Comparison of ENCODE assay signal across 1 cellular context in the genomic region with DNA sequence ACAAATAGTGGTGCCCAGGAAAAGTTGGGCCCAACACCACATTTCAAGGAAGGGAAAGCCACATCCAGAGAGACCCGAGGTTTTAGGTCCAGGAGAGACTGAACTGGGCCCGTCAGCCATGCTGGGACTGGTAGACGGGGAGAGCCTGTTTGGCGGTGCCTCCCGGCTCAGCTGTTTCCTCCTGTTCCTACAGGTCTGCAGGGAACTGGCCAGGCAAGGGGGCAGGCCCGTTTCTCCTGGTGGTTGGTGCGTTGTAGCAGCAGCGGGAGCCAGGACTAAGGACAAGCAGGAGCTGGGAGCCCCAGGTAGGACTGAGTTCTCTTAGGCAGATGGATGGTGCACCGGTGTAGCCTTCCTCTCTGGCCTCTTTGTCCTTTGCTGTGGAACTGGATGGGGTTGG.
TF ChIP-seq lines count a peak whose summit lies in the region.

No MANE protein-coding gene starts in this region.

TF ChIP-seq in GM23338, 12 proteins besides CTCF, POLR2A, EP300 and RAD21:
- TF ChIP-seq, protein P1, sequence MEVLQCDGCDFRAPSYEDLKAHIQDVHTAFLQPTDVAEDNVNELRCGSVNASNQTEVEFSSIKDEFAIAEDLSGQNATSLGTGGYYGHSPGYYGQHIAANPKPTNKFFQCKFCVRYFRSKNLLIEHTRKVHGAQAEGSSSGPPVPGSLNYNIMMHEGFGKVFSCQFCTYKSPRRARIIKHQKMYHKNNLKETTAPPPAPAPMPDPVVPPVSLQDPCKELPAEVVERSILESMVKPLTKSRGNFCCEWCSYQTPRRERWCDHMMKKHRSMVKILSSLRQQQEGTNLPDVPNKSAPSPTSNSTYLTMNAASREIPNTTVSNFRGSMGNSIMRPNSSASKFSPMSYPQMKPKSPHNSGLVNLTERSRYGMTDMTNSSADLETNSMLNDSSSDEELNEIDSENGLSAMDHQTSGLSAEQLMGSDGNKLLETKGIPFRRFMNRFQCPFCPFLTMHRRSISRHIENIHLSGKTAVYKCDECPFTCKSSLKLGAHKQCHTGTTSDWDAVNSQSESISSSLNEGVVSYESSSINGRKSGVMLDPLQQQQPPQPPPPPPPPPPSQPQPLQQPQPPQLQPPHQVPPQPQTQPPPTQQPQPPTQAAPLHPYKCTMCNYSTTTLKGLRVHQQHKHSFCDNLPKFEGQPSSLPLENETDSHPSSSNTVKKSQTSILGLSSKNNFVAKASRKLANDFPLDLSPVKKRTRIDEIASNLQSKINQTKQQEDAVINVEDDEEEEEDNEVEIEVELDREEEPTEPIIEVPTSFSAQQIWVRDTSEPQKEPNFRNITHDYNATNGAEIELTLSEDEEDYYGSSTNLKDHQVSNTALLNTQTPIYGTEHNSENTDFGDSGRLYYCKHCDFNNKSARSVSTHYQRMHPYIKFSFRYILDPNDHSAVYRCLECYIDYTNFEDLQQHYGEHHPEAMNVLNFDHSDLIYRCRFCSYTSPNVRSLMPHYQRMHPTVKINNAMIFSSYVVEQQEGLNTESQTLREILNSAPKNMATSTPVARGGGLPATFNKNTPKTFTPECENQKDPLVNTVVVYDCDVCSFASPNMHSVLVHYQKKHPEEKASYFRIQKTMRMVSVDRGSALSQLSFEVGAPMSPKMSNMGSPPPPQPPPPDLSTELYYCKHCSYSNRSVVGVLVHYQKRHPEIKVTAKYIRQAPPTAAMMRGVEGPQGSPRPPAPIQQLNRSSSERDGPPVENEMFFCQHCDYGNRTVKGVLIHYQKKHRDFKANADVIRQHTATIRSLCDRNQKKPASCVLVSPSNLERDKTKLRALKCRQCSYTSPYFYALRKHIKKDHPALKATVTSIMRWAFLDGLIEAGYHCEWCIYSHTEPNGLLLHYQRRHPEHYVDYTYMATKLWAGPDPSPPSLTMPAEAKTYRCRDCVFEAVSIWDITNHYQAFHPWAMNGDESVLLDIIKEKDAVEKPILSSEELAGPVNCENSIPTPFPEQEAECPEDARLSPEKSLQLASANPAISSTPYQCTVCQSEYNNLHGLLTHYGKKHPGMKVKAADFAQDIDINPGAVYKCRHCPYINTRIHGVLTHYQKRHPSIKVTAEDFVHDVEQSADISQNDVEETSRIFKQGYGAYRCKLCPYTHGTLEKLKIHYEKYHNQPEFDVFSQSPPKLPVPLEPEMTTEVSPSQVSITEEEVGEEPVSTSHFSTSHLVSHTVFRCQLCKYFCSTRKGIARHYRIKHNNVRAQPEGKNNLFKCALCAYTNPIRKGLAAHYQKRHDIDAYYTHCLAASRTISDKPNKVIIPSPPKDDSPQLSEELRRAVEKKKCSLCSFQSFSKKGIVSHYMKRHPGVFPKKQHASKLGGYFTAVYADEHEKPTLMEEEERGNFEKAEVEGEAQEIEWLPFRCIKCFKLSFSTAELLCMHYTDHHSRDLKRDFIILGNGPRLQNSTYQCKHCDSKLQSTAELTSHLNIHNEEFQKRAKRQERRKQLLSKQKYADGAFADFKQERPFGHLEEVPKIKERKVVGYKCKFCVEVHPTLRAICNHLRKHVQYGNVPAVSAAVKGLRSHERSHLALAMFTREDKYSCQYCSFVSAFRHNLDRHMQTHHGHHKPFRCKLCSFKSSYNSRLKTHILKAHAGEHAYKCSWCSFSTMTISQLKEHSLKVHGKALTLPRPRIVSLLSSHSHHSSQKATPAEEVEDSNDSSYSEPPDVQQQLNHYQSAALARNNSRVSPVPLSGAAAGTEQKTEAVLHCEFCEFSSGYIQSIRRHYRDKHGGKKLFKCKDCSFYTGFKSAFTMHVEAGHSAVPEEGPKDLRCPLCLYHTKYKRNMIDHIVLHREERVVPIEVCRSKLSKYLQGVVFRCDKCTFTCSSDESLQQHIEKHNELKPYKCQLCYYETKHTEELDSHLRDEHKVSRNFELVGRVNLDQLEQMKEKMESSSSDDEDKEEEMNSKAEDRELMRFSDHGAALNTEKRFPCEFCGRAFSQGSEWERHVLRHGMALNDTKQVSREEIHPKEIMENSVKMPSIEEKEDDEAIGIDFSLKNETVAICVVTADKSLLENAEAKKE (CRISPR knock-in tag; IDR thresholded peaks at IDR 0.05): no peak
- TF ChIP-seq EZH2 (IDR thresholded peaks at IDR 0.05; ENCODE audit: low read depth, unreplicated experiment) (no peak), CREB1 (CRISPR knock-in tag; IDR thresholded peaks at IDR 0.05; ENCODE audit: low read depth) (no peak), JUNB (IDR thresholded peaks at IDR 0.05; ENCODE audit: unreplicated experiment) (no peak), ZNF114 (CRISPR knock-in tag; IDR thresholded peaks at IDR 0.05) (no peak), ZNF331 (CRISPR knock-in tag; IDR thresholded peaks at IDR 0.05; ENCODE audit: low read depth) (no peak), NANOG (IDR thresholded peaks at IDR 0.05; ENCODE audit: borderline replicate concordance) (no peak), STAT1 (IDR thresholded peaks at IDR 0.05; ENCODE audit: unreplicated experiment) (no peak), EZH2phosphoT487 (IDR thresholded peaks at IDR 0.05; ENCODE audit: unreplicated experiment) (no peak), POLR2AphosphoS5 (IDR thresholded peaks at IDR 0.05; ENCODE audit: low read depth) (no peak)
- TF ChIP-seq, protein P2, sequence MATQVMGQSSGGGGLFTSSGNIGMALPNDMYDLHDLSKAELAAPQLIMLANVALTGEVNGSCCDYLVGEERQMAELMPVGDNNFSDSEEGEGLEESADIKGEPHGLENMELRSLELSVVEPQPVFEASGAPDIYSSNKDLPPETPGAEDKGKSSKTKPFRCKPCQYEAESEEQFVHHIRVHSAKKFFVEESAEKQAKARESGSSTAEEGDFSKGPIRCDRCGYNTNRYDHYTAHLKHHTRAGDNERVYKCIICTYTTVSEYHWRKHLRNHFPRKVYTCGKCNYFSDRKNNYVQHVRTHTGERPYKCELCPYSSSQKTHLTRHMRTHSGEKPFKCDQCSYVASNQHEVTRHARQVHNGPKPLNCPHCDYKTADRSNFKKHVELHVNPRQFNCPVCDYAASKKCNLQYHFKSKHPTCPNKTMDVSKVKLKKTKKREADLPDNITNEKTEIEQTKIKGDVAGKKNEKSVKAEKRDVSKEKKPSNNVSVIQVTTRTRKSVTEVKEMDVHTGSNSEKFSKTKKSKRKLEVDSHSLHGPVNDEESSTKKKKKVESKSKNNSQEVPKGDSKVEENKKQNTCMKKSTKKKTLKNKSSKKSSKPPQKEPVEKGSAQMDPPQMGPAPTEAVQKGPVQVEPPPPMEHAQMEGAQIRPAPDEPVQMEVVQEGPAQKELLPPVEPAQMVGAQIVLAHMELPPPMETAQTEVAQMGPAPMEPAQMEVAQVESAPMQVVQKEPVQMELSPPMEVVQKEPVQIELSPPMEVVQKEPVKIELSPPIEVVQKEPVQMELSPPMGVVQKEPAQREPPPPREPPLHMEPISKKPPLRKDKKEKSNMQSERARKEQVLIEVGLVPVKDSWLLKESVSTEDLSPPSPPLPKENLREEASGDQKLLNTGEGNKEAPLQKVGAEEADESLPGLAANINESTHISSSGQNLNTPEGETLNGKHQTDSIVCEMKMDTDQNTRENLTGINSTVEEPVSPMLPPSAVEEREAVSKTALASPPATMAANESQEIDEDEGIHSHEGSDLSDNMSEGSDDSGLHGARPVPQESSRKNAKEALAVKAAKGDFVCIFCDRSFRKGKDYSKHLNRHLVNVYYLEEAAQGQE (IDR thresholded peaks at IDR 0.05; ENCODE audit: unreplicated experiment): no peak
- TF ChIP-seq, protein P3, sequence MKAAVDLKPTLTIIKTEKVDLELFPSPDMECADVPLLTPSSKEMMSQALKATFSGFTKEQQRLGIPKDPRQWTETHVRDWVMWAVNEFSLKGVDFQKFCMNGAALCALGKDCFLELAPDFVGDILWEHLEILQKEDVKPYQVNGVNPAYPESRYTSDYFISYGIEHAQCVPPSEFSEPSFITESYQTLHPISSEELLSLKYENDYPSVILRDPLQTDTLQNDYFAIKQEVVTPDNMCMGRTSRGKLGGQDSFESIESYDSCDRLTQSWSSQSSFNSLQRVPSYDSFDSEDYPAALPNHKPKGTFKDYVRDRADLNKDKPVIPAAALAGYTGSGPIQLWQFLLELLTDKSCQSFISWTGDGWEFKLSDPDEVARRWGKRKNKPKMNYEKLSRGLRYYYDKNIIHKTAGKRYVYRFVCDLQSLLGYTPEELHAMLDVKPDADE (IDR thresholded peaks at IDR 0.05): no peak
